In genomic region chr12:93015970-93016751, GRCh38 we compare ENCODE assay signal across 1 cellular context.
TF ChIP-seq lines count a peak whose summit lies in the region.

No MANE protein-coding gene starts in this region.

TF ChIP-seq in GM23338, 12 proteins besides CTCF, POLR2A, EP300 and RAD21 (continued from another document):
- TF ChIP-seq REST (IDR thresholded peaks at IDR 0.05; ENCODE audit: unreplicated experiment) (no peak), EZH2phosphoT487 (IDR thresholded peaks at IDR 0.05; ENCODE audit: unreplicated experiment) (no peak), POLR2AphosphoS5 (IDR thresholded peaks at IDR 0.05; ENCODE audit: low read depth) (no peak), CREB1 (CRISPR knock-in tag; IDR thresholded peaks at IDR 0.05; ENCODE audit: low read depth) (no peak), ZNF462 (CRISPR knock-in tag; IDR thresholded peaks at IDR 0.05) (no peak), JUNB (IDR thresholded peaks at IDR 0.05; ENCODE audit: unreplicated experiment) (no peak), ETS1 (IDR thresholded peaks at IDR 0.05) (no peak), EZH2 (IDR thresholded peaks at IDR 0.05; ENCODE audit: low read depth, unreplicated experiment) (no peak)
